ENCODE assay signal across 1 cellular context in genomic region chr18:79590191-79591039, GRCh38.
TF ChIP-seq lines count a peak whose summit lies in the region.

No MANE protein-coding gene starts in this region.

TF ChIP-seq in HepG2, 621 proteins besides CTCF, POLR2A, EP300 and RAD21 (continued from another document and continues in another):
- TF ChIP-seq REST (IDR thresholded peaks at IDR 0.05; ENCODE audit: borderline replicate concordance in 1 of 2, low read depth in 1 of 2, low read length in 2 of 2) (no peak), KLF9 (CRISPR knock-in tag; IDR thresholded peaks at IDR 0.05; ENCODE audit: low read depth) (no peak), ZFYVE20 (CRISPR knock-in tag; IDR thresholded peaks at IDR 0.05; ENCODE audit: borderline replicate concordance, low read depth) (no peak), UBTF (CRISPR knock-in tag; IDR thresholded peaks at IDR 0.05) (0 out of 2 replicates have a peak, but pooled peaks have one; percentile 22), ZNF12 (CRISPR knock-in tag; IDR thresholded peaks at IDR 0.05) (no peak), ELF3 (CRISPR knock-in tag; IDR thresholded peaks at IDR 0.05) (no peak), ATF1 (CRISPR knock-in tag; IDR thresholded peaks at IDR 0.05) (no peak), MBNL3 (CRISPR knock-in tag; conservative IDR thresholded peaks at IDR 0.05) (no peak)
- TF ChIP-seq, protein P1, sequence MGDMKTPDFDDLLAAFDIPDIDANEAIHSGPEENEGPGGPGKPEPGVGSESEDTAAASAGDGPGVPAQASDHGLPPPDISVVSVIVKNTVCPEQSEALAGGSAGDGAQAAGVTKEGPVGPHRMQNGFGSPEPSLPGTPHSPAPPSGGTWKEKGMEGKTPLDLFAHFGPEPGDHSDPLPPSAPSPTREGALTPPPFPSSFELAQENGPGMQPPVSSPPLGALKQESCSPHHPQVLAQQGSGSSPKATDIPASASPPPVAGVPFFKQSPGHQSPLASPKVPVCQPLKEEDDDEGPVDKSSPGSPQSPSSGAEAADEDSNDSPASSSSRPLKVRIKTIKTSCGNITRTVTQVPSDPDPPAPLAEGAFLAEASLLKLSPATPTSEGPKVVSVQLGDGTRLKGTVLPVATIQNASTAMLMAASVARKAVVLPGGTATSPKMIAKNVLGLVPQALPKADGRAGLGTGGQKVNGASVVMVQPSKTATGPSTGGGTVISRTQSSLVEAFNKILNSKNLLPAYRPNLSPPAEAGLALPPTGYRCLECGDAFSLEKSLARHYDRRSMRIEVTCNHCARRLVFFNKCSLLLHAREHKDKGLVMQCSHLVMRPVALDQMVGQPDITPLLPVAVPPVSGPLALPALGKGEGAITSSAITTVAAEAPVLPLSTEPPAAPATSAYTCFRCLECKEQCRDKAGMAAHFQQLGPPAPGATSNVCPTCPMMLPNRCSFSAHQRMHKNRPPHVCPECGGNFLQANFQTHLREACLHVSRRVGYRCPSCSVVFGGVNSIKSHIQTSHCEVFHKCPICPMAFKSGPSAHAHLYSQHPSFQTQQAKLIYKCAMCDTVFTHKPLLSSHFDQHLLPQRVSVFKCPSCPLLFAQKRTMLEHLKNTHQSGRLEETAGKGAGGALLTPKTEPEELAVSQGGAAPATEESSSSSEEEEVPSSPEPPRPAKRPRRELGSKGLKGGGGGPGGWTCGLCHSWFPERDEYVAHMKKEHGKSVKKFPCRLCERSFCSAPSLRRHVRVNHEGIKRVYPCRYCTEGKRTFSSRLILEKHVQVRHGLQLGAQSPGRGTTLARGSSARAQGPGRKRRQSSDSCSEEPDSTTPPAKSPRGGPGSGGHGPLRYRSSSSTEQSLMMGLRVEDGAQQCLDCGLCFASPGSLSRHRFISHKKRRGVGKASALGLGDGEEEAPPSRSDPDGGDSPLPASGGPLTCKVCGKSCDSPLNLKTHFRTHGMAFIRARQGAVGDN (CRISPR knock-in tag; IDR thresholded peaks at IDR 0.05) = peak; percentile 52
- TF ChIP-seq, protein P2, sequence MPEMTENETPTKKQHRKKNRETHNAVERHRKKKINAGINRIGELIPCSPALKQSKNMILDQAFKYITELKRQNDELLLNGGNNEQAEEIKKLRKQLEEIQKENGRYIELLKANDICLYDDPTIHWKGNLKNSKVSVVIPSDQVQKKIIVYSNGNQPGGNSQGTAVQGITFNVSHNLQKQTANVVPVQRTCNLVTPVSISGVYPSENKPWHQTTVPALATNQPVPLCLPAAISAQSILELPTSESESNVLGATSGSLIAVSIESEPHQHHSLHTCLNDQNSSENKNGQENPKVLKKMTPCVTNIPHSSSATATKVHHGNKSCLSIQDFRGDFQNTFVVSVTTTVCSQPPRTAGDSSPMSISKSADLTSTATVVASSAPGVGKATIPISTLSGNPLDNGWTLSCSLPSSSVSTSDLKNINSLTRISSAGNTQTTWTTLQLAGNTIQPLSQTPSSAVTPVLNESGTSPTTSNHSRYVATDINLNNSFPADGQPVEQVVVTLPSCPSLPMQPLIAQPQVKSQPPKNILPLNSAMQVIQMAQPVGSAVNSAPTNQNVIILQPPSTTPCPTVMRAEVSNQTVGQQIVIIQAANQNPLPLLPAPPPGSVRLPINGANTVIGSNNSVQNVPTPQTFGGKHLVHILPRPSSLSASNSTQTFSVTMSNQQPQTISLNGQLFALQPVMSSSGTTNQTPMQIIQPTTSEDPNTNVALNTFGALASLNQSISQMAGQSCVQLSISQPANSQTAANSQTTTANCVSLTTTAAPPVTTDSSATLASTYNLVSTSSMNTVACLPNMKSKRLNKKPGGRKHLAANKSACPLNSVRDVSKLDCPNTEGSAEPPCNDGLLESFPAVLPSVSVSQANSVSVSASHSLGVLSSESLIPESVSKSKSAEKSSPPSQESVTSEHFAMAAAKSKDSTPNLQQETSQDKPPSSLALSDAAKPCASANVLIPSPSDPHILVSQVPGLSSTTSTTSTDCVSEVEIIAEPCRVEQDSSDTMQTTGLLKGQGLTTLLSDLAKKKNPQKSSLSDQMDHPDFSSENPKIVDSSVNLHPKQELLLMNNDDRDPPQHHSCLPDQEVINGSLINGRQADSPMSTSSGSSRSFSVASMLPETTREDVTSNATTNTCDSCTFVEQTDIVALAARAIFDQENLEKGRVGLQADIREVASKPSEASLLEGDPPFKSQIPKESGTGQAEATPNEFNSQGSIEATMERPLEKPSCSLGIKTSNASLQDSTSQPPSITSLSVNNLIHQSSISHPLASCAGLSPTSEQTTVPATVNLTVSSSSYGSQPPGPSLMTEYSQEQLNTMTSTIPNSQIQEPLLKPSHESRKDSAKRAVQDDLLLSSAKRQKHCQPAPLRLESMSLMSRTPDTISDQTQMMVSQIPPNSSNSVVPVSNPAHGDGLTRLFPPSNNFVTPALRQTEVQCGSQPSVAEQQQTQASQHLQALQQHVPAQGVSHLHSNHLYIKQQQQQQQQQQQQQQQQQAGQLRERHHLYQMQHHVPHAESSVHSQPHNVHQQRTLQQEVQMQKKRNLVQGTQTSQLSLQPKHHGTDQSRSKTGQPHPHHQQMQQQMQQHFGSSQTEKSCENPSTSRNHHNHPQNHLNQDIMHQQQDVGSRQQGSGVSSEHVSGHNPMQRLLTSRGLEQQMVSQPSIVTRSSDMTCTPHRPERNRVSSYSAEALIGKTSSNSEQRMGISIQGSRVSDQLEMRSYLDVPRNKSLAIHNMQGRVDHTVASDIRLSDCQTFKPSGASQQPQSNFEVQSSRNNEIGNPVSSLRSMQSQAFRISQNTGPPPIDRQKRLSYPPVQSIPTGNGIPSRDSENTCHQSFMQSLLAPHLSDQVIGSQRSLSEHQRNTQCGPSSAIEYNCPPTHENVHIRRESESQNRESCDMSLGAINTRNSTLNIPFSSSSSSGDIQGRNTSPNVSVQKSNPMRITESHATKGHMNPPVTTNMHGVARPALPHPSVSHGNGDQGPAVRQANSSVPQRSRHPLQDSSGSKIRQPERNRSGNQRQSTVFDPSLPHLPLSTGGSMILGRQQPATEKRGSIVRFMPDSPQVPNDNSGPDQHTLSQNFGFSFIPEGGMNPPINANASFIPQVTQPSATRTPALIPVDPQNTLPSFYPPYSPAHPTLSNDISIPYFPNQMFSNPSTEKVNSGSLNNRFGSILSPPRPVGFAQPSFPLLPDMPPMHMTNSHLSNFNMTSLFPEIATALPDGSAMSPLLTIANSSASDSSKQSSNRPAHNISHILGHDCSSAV (CRISPR knock-in tag; IDR thresholded peaks at IDR 0.05; ENCODE audit: borderline replicate concordance) = no peak
- TF ChIP-seq, protein P3, sequence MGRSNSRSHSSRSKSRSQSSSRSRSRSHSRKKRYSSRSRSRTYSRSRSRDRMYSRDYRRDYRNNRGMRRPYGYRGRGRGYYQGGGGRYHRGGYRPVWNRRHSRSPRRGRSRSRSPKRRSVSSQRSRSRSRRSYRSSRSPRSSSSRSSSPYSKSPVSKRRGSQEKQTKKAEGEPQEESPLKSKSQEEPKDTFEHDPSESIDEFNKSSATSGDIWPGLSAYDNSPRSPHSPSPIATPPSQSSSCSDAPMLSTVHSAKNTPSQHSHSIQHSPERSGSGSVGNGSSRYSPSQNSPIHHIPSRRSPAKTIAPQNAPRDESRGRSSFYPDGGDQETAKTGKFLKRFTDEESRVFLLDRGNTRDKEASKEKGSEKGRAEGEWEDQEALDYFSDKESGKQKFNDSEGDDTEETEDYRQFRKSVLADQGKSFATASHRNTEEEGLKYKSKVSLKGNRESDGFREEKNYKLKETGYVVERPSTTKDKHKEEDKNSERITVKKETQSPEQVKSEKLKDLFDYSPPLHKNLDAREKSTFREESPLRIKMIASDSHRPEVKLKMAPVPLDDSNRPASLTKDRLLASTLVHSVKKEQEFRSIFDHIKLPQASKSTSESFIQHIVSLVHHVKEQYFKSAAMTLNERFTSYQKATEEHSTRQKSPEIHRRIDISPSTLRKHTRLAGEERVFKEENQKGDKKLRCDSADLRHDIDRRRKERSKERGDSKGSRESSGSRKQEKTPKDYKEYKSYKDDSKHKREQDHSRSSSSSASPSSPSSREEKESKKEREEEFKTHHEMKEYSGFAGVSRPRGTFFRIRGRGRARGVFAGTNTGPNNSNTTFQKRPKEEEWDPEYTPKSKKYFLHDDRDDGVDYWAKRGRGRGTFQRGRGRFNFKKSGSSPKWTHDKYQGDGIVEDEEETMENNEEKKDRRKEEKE (IDR thresholded peaks at IDR 0.05) = no peak
- TF ChIP-seq, protein P4, sequence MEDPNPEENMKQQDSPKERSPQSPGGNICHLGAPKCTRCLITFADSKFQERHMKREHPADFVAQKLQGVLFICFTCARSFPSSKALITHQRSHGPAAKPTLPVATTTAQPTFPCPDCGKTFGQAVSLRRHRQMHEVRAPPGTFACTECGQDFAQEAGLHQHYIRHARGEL (CRISPR knock-in tag; IDR thresholded peaks at IDR 0.05) = no peak
- TF ChIP-seq, protein P5, sequence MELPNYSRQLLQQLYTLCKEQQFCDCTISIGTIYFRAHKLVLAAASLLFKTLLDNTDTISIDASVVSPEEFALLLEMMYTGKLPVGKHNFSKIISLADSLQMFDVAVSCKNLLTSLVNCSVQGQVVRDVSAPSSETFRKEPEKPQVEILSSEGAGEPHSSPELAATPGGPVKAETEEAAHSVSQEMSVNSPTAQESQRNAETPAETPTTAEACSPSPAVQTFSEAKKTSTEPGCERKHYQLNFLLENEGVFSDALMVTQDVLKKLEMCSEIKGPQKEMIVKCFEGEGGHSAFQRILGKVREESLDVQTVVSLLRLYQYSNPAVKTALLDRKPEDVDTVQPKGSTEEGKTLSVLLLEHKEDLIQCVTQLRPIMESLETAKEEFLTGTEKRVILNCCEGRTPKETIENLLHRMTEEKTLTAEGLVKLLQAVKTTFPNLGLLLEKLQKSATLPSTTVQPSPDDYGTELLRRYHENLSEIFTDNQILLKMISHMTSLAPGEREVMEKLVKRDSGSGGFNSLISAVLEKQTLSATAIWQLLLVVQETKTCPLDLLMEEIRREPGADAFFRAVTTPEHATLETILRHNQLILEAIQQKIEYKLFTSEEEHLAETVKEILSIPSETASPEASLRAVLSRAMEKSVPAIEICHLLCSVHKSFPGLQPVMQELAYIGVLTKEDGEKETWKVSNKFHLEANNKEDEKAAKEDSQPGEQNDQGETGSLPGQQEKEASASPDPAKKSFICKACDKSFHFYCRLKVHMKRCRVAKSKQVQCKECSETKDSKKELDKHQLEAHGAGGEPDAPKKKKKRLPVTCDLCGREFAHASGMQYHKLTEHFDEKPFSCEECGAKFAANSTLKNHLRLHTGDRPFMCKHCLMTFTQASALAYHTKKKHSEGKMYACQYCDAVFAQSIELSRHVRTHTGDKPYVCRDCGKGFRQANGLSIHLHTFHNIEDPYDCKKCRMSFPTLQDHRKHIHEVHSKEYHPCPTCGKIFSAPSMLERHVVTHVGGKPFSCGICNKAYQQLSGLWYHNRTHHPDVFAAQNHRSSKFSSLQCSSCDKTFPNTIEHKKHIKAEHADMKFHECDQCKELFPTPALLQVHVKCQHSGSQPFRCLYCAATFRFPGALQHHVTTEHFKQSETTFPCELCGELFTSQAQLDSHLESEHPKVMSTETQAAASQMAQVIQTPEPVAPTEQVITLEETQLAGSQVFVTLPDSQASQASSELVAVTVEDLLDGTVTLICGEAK (IDR thresholded peaks at IDR 0.05) = no peak
- TF ChIP-seq, protein P5 (CRISPR knock-in tag; IDR thresholded peaks at IDR 0.05) = no peak
